8 cellular contexts compared by ENCODE assay signal in genomic region chr10:14184841-14185500, GRCh38.
DNase-seq lines count a peak whose midpoint lies in the region; ATAC-seq and TF ChIP-seq lines count a peak whose summit lies in the region.

No MANE protein-coding gene starts in this region.

- peak overlapping the region; percentile 44; the same call in 1 of the 2 replicates for H3K4me3 ChIP-seq in BLaER1
- no peak overlapping the region for H3K4me3 ChIP-seq in SJCRH30
- peak overlapping the region in 2 of 59 donors; percentile 10 to 28 for H3K4me3 ChIP-seq in dorsolateral prefrontal cortex

- H3K27me3 ChIP-seq in BLaER1 (no peaks in the 10 kb centered on the region), SJCRH30 (peaks cover 3% of the 10 kb centered on the region; the same call in 1 of the 2 replicates), dorsolateral prefrontal cortex (peaks cover 0 to 12% (median 0%) of the 10 kb centered on the region in 45 donors)

- DNase-seq in SJCRH30: peak in 1 of 2 experiments; percentile 50
- DNase-seq in cerebellar cortex (ENCODE audit: low spot score): peak; percentile 48
- DNase-seq in stimulated activated CD4-positive, alpha-beta T cell treated with anti-CD3 and anti-CD28 coated beads, Interleukin-15, amount 100 ng/mL, for 48 hours (ENCODE audit: low read depth in 2 of 2): peak; percentile 25 to 34
- no peak for DNase-seq in A172 (ENCODE audit: low spot score)
- DNase-seq in dorsolateral prefrontal cortex: no peak

- H3K4me2 ChIP-seq in BLaER1: peak overlapping the region; percentile 82

- TF ChIP-seq CTCF in dorsolateral prefrontal cortex (IDR thresholded peaks at IDR 0.05 in 54 of 56, conservative IDR thresholded peaks at IDR 0.05 in 2 of 56; ENCODE audit: low read depth in 1 of 56, partially characterized antibody in 56 of 56): no peak

- peak; percentile 66 for ATAC-seq in GM19324 (IDR thresholded peaks at IDR 0.05; ENCODE audit: low FRiP score, unreplicated experiment)
- peak; percentile 66 for ATAC-seq in HG03196 (IDR thresholded peaks at IDR 0.05; ENCODE audit: unreplicated experiment)

- peak overlapping the region; percentile 88 for H3K27ac ChIP-seq in BLaER1
- peak overlapping the region; percentile 87 for H3K27ac ChIP-seq in SJCRH30
- H3K27ac ChIP-seq in dorsolateral prefrontal cortex: peak overlapping the region in 21 of 59 donors; percentile 4 to 70 (median 28)

- H3K36me3 ChIP-seq in BLaER1: no peaks in the 10 kb centered on the region
- peaks cover 2% of the 10 kb centered on the region; the same call in 1 of the 2 replicates for H3K36me3 ChIP-seq in SJCRH30

- H3K9me3 ChIP-seq in BLaER1: no peaks in the 10 kb centered on the region
- H3K9me3 ChIP-seq in SJCRH30 (replicated peaks): no peaks in the 10 kb centered on the region

- no peaks in the 10 kb centered on the region for H4K20me1 ChIP-seq in BLaER1

- H3K4me1 ChIP-seq in BLaER1: peaks cover 31% of the 10 kb centered on the region
- no peaks in the 10 kb centered on the region for H3K4me1 ChIP-seq in SJCRH30

- intact Hi-C loops in dorsolateral prefrontal cortex (cut with DNase I): no loop called here

- H3K9ac ChIP-seq in BLaER1: peak overlapping the region; percentile 79

Comparison
In these comparisons a context has a peak if more than half of its experiments do, and no peak if none do; other contexts are left out.
1. DNase-seq: peak in cerebellar cortex (single experiment) and stimulated activated CD4-positive, alpha-beta T cell treated with anti-CD3 and anti-CD28 coated beads, Interleukin-15, amount 100 ng/mL, for 48 hours (2 of 2); none in A172 (single experiment) and dorsolateral prefrontal cortex (0 of 10).